In the genomic region with DNA sequence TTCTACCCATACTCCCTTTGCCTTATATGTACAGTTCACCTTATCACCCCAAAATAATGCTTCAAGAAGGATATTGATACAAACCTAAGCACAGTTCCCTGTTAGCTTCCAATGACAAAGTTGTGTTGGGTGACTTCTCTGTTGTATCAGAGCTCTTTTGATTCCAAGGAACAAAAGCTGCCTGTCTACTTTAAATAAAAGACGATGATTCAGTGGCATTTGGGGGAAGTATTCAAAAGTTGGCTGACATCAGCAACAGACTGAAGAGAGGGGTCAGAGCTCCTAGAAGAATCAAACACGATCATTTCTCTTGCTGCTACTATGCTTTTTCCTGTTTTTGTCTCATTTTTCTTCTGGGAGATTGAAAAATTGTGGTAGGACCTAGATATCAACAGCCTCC, we compare ENCODE assay signal across 26 cellular contexts.
"Had no signal": no experiment of that assay in that cellular context is flagged by ENCODE, and none has a peak within 500 bp of the region (broad histone marks: within the 10 kb centered on the region; RNA-seq: fewer than 3 reads in every experiment).

No MANE protein-coding gene starts in this region.

- DNase-seq: kidney; left colon; left lung; lower lobe of right lung; midbrain; mucosa of descending colon; naive thymus-derived CD4-positive, alpha-beta T cell; nucleus accumbens; pancreas; psoas muscle; right lobe of liver; stimulated activated CD4-positive, alpha-beta T cell treated with anti-CD3 and anti-CD28 coated beads, Interleukin-1b, Interleukin-23, amount 100 ng/mL, for 48 hours; stimulated activated CD4-positive, alpha-beta T cell treated with anti-CD3 and anti-CD28 coated beads, Interleukin-4, amount 100 ng/mL, for 1 hour; stimulated activated naive B cell treated with anti-CD40 and anti-IgM and Interleukin-4, amounts not matched to agents 10 μg/mL and 1 μg/mL and 100 μg/mL, for 72 hours; stimulated activated naive CD8-positive, alpha-beta T cell treated with anti-CD3 and anti-CD28 coated beads, Interleukin-15, Interleukin-2, amounts not matched to agents 100 U/mL and 50 U/mL, for 24 hours; stomach; testis; thyroid gland; transverse colon; upper lobe of left lung had no signal

- H2AFZ ChIP-seq: hepatocyte had no signal

- H3K4me3 ChIP-seq: hepatocyte, left lung, lower lobe of right lung, mucosa of descending colon, pancreas, psoas muscle, right atrium auricular region, right lobe of liver, smooth muscle cell, stomach, testis, thyroid gland, transverse colon, upper lobe of left lung, vagina had no signal

- H3K27me3 Mint-ChIP-seq: memory B cell; natural killer cell treated with Interleukin-12 subunit alpha and Interleukin-12 subunit beta and Interleukin-15 and Interleukin-18, amount 100 ng/mL, for 72 hours; stimulated activated naive B cell treated with anti-CD40 and anti-IgM and Interleukin-4, amounts not matched to agents 10 μg/mL and 1 μg/mL and 100 μg/mL, for 72 hours had no signal

- H3K4me1 ChIP-seq: left lung, lower lobe of right lung, pancreas, psoas muscle, right atrium auricular region, stomach, testis, transverse colon, upper lobe of left lung, vagina had no signal

- H3K4me3 Mint-ChIP-seq: memory B cell; naive thymus-derived CD4-positive, alpha-beta T cell; natural killer cell treated with Interleukin-12 subunit alpha and Interleukin-12 subunit beta and Interleukin-15 and Interleukin-18, amount 100 ng/mL, for 72 hours; stimulated activated naive B cell treated with anti-CD40 and anti-IgM and Interleukin-4, amounts not matched to agents 10 μg/mL and 1 μg/mL and 100 μg/mL, for 72 hours had no signal

- H3K27me3 ChIP-seq: hepatocyte, left lung, pancreas, right atrium auricular region, right lobe of liver, stomach, testis, thyroid gland, transverse colon, upper lobe of left lung, vagina had no signal

- H3K27ac ChIP-seq: hepatocyte, left lung, lower lobe of right lung, pancreas, psoas muscle, right atrium auricular region, right lobe of liver, stomach, testis, thyroid gland, transverse colon, upper lobe of left lung, vagina had no signal

- H3K36me3 Mint-ChIP-seq: memory B cell; naive thymus-derived CD4-positive, alpha-beta T cell; natural killer cell treated with Interleukin-12 subunit alpha and Interleukin-12 subunit beta and Interleukin-15 and Interleukin-18, amount 100 ng/mL, for 72 hours; stimulated activated naive B cell treated with anti-CD40 and anti-IgM and Interleukin-4, amounts not matched to agents 10 μg/mL and 1 μg/mL and 100 μg/mL, for 72 hours had no signal

- H3K79me2 ChIP-seq: hepatocyte had no signal

- H3K4me1 Mint-ChIP-seq: memory B cell; naive thymus-derived CD4-positive, alpha-beta T cell; stimulated activated naive B cell treated with anti-CD40 and anti-IgM and Interleukin-4, amounts not matched to agents 10 μg/mL and 1 μg/mL and 100 μg/mL, for 72 hours had no signal

- H3K27ac Mint-ChIP-seq: memory B cell; naive thymus-derived CD4-positive, alpha-beta T cell; natural killer cell treated with Interleukin-12 subunit alpha and Interleukin-12 subunit beta and Interleukin-15 and Interleukin-18, amount 100 ng/mL, for 72 hours; stimulated activated naive B cell treated with anti-CD40 and anti-IgM and Interleukin-4, amounts not matched to agents 10 μg/mL and 1 μg/mL and 100 μg/mL, for 72 hours had no signal

- H3K4me2 ChIP-seq: hepatocyte, smooth muscle cell had no signal

- ATAC-seq: left colon; left lung; lower lobe of right lung; mucosa of descending colon; naive thymus-derived CD4-positive, alpha-beta T cell; natural killer cell treated with Interleukin-12 subunit alpha and Interleukin-12 subunit beta and Interleukin-15 and Interleukin-18, amount 100 ng/mL, for 72 hours; pancreas; psoas muscle; right lobe of liver; stimulated activated naive B cell treated with anti-CD40 and anti-IgM and Interleukin-4, amounts not matched to agents 10 μg/mL and 1 μg/mL and 100 μg/mL, for 72 hours; stimulated activated naive CD8-positive, alpha-beta T cell treated with anti-CD3 and anti-CD28 coated beads, Interleukin-15, Interleukin-2, amounts not matched to agents 100 U/mL and 50 U/mL, for 24 hours had no signal

- H3K36me3 ChIP-seq: left lung, lower lobe of right lung, pancreas, right atrium auricular region, right lobe of liver, stomach, thyroid gland, transverse colon, upper lobe of left lung, vagina had no signal

- H3K9me3 ChIP-seq: left lung, lower lobe of right lung, mucosa of descending colon, pancreas, psoas muscle, right atrium auricular region, right lobe of liver, stomach, testis, thyroid gland, transverse colon, upper lobe of left lung, vagina had no signal
